Comparison of ENCODE assay signal across 12 cellular contexts in the genomic region with DNA sequence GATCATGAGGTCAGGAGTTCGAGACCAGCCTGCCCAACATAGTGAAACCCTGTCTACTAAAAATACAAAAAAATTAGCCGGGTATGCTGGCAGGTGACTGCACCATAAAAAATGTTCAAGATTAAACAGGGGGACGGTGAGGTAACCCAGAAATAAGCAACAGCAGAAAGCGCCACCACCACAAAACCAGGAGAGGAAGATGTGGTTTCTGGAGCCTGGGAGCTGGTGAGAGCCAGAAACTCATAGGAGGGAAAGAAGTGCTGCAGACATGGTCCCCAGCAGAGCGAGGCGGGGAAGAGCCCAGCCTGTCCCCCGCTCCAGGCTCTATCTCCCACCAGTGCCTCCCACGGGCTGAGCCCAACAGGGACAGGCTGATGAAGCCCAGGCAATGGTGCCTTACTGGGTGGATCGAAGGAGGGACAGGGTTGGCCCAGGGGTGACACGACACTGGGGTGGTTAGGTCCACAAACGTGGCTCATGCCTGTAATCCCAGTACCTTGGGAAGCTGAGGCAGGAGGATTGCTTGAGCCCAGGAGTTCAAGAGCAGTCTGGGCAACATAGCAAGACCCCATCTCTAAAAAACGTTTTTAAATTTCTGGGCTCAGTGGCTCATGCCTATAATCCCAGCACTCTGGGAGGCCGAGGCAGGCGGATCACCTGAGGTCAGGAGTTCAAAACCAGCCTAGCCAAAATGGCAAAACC. TPM values are rescaled to one million over a fixed set of nuclear protein-coding genes. Genes with fewer than 3 reads are reported as not detected.
DNase-seq lines count a peak whose midpoint lies in the region; FAIRE-seq and TF ChIP-seq lines count a peak whose summit lies in the region.
"Had no signal": no experiment of that assay in that cellular context is flagged by ENCODE, and none has a peak within 500 bp of the region (broad histone marks: within the 10 kb centered on the region; RNA-seq: fewer than 3 reads in every experiment).

No MANE protein-coding gene starts in this region.

- 64 to 68% methylated on average over 8 to 14 of the region's 14 CpGs for WGBS in esophagus squamous epithelium, 2 donors

- peaks cover 12% of the 10 kb centered on the region for H3K4me1 ChIP-seq in HEK293 (ENCODE audit: control insufficient read depth, insufficient read depth, low read length)
- H3K4me1 ChIP-seq in esophagus squamous epithelium: peaks cover 25 to 37% (median 25%) of the 10 kb centered on the region in 3 donors

- peaks cover 0 to 12% (median 0%) of the 10 kb centered on the region in 4 donors for H3K27me3 ChIP-seq in esophagus squamous epithelium
- H3K27me3 ChIP-seq: MG63 had no signal

- CTCF ChIA-PET in HEK293 (lab: Yijun Ruan, JAX): interaction anchor here (0.6 to 4.3 kb wide), 8 partner anchors 10 to 100 kb away, joined by 3 to 44 read pairs (median 3); no protein-coding TSS in a partner anchor

- intact Hi-C loops in esophagus squamous epithelium (cut with DNase I): loop anchor here (5.0 kb wide), 1 partner anchor 66 kb away; no protein-coding TSS in a partner anchor

- H3K27ac ChIP-seq in HEK293 (ENCODE audit: extremely low read depth, low read depth, low read length): no peak overlapping the region
- peak overlapping the region; percentile 57; the same call in 1 of the 2 replicates for H3K27ac ChIP-seq in SK-N-MC
- peak overlapping the region in 3 of 4 donors; percentile 16 to 91 (median 90) for H3K27ac ChIP-seq in esophagus squamous epithelium
- peak overlapping the region; percentile 36 for H3K27ac ChIP-seq in temporal lobe (ENCODE audit: low read depth, low read length)
- H3K27ac ChIP-seq: HL-60 had no signal

- DNase-seq in SK-N-MC (ENCODE audit: low read depth, low spot score) (no peak), esophagus squamous epithelium (lab: John Stamatoyannopoulos, UW) (no peak), NCI-H1436 (lab: John Stamatoyannopoulos, UW) (no peak), urothelium cell line (ENCODE audit: low spot score) (no peak), NCI-H1417 (lab: John Stamatoyannopoulos, UW) (no peak)
- DNase-seq: MG63, NCI-H446 had no signal

- H3K36me3 ChIP-seq in HEK293 (ENCODE audit: control insufficient read depth in 2 of 2, insufficient read depth in 1 of 2, low read length in 2 of 2) (peaks cover 7 to 13% of the 10 kb centered on the region in 2 experiments), SK-N-MC (ENCODE audit: insufficient read depth, low read length) (peaks cover 14% of the 10 kb centered on the region), esophagus squamous epithelium (peaks cover 7 to 21% (median 14%) of the 10 kb centered on the region in 3 donors)

- POLR2A ChIA-PET in HEK293 (lab: Yijun Ruan, JAX): no interaction called here

- no peak for TF ChIP-seq CTCF in HEK293 (tag by site-specific recombination; IDR thresholded peaks at IDR 0.05)
- TF ChIP-seq CTCF in esophagus squamous epithelium (IDR thresholded peaks at IDR 0.05): no peak

- no peak for TF ChIP-seq POLR2A in esophagus squamous epithelium (IDR thresholded peaks at IDR 0.05)

- H3K9me3 ChIP-seq in HEK293 (ENCODE audit: control insufficient read depth, insufficient read depth, low read depth, low read length) (no peaks in the 10 kb centered on the region), SK-N-MC (ENCODE audit: low read depth, low read length) (no peaks in the 10 kb centered on the region), esophagus squamous epithelium (no peaks in the 10 kb centered on the region)
- H3K9me3 ChIP-seq: MG63 had no signal

- H3K4me3 ChIP-seq in HEK293 (ENCODE audit: low read depth, low read length): no peak overlapping the region
- H3K4me3 ChIP-seq in SK-N-MC: no peak overlapping the region
- no peak overlapping the region for H3K4me3 ChIP-seq in esophagus squamous epithelium
- H3K4me3 ChIP-seq: MG63 had no signal

- FAIRE-seq in urothelium cell line (lab: Jason Lieb, UNC): no peak
- FAIRE-seq: RCC 7860, TTC549 had no signal

- no peak overlapping the region for H3K9ac ChIP-seq in SK-N-MC (ENCODE audit: insufficient read length)

TF ChIP-seq in HEK293, 187 proteins besides CTCF, POLR2A, EP300 and RAD21:
- peak; percentile 31; the same call in 1 of the 2 replicates for TF ChIP-seq GLIS1 (tag by site-specific recombination; IDR thresholded peaks at IDR 0.05)
- no peak for TF ChIP-seq REPIN1 (tag by site-specific recombination; IDR thresholded peaks at IDR 0.05; ENCODE audit: low read depth)
- no peak for TF ChIP-seq ZNF624 (tag by site-specific recombination; IDR thresholded peaks at IDR 0.05)
- no peak for TF ChIP-seq ZNF747 (tag by site-specific recombination; IDR thresholded peaks at IDR 0.05)
- TF ChIP-seq ZBTB8A (tag by site-specific recombination; IDR thresholded peaks at IDR 0.05): peak; percentile 50
- TF ChIP-seq, protein P1, sequence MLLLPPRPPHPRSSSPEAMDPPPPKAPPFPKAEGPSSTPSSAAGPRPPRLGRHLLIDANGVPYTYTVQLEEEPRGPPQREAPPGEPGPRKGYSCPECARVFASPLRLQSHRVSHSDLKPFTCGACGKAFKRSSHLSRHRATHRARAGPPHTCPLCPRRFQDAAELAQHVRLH (tag by site-specific recombination; IDR thresholded peaks at IDR 0.05): no peak
- TF ChIP-seq ZNF121 (tag by site-specific recombination; IDR thresholded peaks at IDR 0.05): peak; percentile 88
- no peak for TF ChIP-seq ZNF623 (tag by site-specific recombination; IDR thresholded peaks at IDR 0.05)
- no peak for TF ChIP-seq ZNF202 (tag by site-specific recombination; IDR thresholded peaks at IDR 0.05; ENCODE audit: borderline replicate concordance)
- no peak for TF ChIP-seq ZNF530 (tag by site-specific recombination; IDR thresholded peaks at IDR 0.05; ENCODE audit: low read depth)
- TF ChIP-seq, protein P2, sequence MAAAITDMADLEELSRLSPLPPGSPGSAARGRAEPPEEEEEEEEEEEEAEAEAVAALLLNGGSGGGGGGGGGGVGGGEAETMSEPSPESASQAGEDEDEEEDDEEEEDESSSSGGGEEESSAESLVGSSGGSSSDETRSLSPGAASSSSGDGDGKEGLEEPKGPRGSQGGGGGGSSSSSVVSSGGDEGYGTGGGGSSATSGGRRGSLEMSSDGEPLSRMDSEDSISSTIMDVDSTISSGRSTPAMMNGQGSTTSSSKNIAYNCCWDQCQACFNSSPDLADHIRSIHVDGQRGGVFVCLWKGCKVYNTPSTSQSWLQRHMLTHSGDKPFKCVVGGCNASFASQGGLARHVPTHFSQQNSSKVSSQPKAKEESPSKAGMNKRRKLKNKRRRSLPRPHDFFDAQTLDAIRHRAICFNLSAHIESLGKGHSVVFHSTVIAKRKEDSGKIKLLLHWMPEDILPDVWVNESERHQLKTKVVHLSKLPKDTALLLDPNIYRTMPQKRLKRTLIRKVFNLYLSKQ (tag by site-specific recombination; IDR thresholded peaks at IDR 0.05; ENCODE audit: borderline replicate concordance): no peak
- TF ChIP-seq, protein P3, sequence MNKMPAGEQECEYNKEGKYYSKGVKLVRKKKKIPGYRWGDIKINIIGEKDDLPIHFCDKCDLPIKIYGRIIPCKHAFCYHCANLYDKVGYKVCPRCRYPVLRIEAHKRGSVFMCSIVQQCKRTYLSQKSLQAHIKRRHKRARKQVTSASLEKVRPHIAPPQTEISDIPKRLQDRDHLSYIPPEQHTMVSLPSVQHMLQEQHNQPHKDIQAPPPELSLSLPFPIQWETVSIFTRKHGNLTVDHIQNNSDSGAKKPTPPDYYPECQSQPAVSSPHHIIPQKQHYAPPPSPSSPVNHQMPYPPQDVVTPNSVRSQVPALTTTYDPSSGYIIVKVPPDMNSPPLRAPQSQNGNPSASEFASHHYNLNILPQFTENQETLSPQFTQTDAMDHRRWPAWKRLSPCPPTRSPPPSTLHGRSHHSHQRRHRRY (tag by site-specific recombination; IDR thresholded peaks at IDR 0.05): no peak
- TF ChIP-seq ZNF169 (tag by site-specific recombination; IDR thresholded peaks at IDR 0.05): no peak
- TF ChIP-seq, protein P4, sequence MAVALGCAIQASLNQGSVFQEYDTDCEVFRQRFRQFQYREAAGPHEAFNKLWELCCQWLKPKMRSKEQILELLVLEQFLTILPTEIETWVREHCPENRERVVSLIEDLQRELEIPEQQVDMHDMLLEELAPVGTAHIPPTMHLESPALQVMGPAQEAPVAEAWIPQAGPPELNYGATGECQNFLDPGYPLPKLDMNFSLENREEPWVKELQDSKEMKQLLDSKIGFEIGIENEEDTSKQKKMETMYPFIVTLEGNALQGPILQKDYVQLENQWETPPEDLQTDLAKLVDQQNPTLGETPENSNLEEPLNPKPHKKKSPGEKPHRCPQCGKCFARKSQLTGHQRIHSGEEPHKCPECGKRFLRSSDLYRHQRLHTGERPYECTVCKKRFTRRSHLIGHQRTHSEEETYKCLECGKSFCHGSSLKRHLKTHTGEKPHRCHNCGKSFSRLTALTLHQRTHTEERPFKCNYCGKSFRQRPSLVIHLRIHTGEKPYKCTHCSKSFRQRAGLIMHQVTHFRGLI (tag by site-specific recombination; IDR thresholded peaks at IDR 0.05): peak; percentile 69; the same call in 1 of the 2 replicates

RNA-seq across cellular contexts. Expression of a gene that starts 19.0 kb away (rescaled TPM):
- total RNA-seq in esophagus squamous epithelium (10 to 100 TPM in 1 of 4 donors, 1 to 10 TPM in 3; 2.9 to 10.9 (median 6.3) TPM), temporal lobe (2.7 TPM)

RNA-seq across cellular contexts. Expression of a gene that starts 47.3 kb away (rescaled TPM):
- total RNA-seq in esophagus squamous epithelium (100 to 1,000 TPM in 3 of 4 donors, 10 to 100 TPM in 1; 58.9 to 207 (median 149) TPM), temporal lobe (18.9 TPM)
